Comparison of ENCODE assay signal across 1 cellular context in the genomic region with DNA sequence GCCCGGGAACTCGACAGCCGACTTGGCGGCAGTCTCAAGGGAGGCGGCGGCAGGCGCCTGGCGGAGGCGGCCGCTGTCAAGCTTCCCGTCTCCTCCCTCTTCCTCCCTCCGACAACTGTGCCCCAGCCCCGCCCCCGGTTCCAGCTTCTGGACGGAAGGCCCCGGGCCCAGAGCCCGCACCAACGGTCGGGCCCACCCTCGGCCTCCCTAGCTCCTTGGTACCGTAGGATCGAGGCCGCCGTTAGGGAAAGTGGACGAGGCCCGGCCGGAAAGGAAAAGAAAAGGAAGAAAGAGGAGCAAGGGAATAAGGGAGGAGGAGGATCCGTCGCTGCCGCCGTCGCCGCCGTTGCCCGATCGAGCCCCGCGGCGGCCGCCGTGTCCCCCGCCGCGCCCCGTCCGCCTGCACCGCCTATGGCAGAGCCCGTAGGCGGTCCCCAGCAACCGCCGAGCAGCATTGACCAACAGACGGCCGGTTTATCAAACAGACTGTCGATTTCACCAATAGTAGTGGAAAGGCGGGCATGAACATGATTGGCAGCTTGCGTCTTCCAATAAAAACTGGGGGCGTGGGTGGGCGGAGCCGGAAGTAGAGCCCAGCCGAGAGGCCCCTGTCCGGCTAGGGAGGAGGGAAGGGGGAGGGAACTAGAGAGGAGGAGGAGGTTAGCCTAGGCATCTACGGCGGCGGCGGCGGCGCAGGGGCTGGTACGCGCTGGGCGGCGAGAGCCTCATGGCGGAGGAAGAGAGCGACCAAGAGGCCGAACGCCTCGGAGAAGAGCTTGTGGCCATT.
TF ChIP-seq lines count a peak whose summit lies in the region.

A gene with protein sequence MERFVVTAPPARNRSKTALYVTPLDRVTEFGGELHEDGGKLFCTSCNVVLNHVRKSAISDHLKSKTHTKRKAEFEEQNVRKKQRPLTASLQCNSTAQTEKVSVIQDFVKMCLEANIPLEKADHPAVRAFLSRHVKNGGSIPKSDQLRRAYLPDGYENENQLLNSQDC (minus strand): TSS at position 413 of the 787 bp plus-strand sequence. CDS start 3,029 bp downstream, outside the sequence.
A gene (plus strand): TSS at position 663 of the 787 bp plus-strand sequence. CDS start 65 bp downstream, at position 728.

TF ChIP-seq in HepG2, 621 proteins besides CTCF, POLR2A, EP300 and RAD21 (continued from another document):
- TF ChIP-seq ZNF446 (CRISPR knock-in tag; IDR thresholded peaks at IDR 0.05) (no peak), ZNF598 (CRISPR knock-in tag; IDR thresholded peaks at IDR 0.05; ENCODE audit: borderline replicate concordance) (peak; percentile 12; the same call in 1 of the 2 replicates), FOXA1 (IDR thresholded peaks at IDR 0.05) (no peak), FOXA1 (CRISPR knock-in tag; IDR thresholded peaks at IDR 0.05) (no peak), ZNF724P (CRISPR knock-in tag; IDR thresholded peaks at IDR 0.05; ENCODE audit: borderline replicate concordance) (peak; percentile 63; the same call in 1 of the 2 replicates), ZNF816 (CRISPR knock-in tag; IDR thresholded peaks at IDR 0.05; ENCODE audit: borderline replicate concordance) (peak; percentile 72; the same call in 1 of the 2 replicates), NFE2L1 (CRISPR knock-in tag; IDR thresholded peaks at IDR 0.05; ENCODE audit: borderline replicate concordance) (no peak), SRSF1 (optimal IDR thresholded peaks at IDR 0.05; ENCODE audit: low read depth, low read length) (peak; percentile 70), RBM39 (IDR thresholded peaks at IDR 0.05; ENCODE audit: low read depth, low read length, poor library complexity, severe bottlenecking) (peak; percentile 91), SRSF9 (IDR thresholded peaks at IDR 0.05; ENCODE audit: borderline replicate concordance, insufficient read depth, low read depth, low read length, poor library complexity, severe bottlenecking) (no peak), CREB1 (IDR thresholded peaks at IDR 0.05) (peak; percentile 82), CREB1 (CRISPR knock-in tag; IDR thresholded peaks at IDR 0.05) (peak; percentile 91), RCOR2 (CRISPR knock-in tag; IDR thresholded peaks at IDR 0.05) (no peak), ZNF460 (CRISPR knock-in tag; IDR thresholded peaks at IDR 0.05; ENCODE audit: borderline replicate concordance) (no peak), MATR3 (CRISPR knock-in tag; IDR thresholded peaks at IDR 0.05) (no peak), ZFP1 (CRISPR knock-in tag; IDR thresholded peaks at IDR 0.05) (no peak), SMC3 (IDR thresholded peaks at IDR 0.05; ENCODE audit: low read length) (no peak), ZNF232 (CRISPR knock-in tag; IDR thresholded peaks at IDR 0.05; ENCODE audit: borderline replicate concordance) (no peak), ZNF430 (CRISPR knock-in tag; IDR thresholded peaks at IDR 0.05) (peak; percentile 71; the same call in 1 of the 2 replicates), ZNF468 (CRISPR knock-in tag; IDR thresholded peaks at IDR 0.05) (no peak), ZNF34 (CRISPR knock-in tag; IDR thresholded peaks at IDR 0.05; ENCODE audit: borderline replicate concordance) (no peak), CCAR2 (optimal IDR thresholded peaks at IDR 0.05; ENCODE audit: low read depth, low read length) (no peak), TGIF2 (CRISPR knock-in tag; IDR thresholded peaks at IDR 0.05) (peak; percentile 54), ZFP90 (CRISPR knock-in tag; IDR thresholded peaks at IDR 0.05; ENCODE audit: borderline replicate concordance) (peak; percentile 77; the same call in 1 of the 2 replicates), ZBTB3 (CRISPR knock-in tag; IDR thresholded peaks at IDR 0.05; ENCODE audit: borderline replicate concordance, low read depth) (0 out of 2 replicates have a peak, but pooled peaks have one; percentile 18), SNAPC2 (CRISPR knock-in tag; IDR thresholded peaks at IDR 0.05) (no peak), ZNF660 (CRISPR knock-in tag; IDR thresholded peaks at IDR 0.05; ENCODE audit: borderline replicate concordance, low read depth) (no peak), PCBP2 (optimal IDR thresholded peaks at IDR 0.05; ENCODE audit: low read depth, low read length, poor library complexity, severe bottlenecking) (peak; percentile 33), TAF15 (IDR thresholded peaks at IDR 0.05; ENCODE audit: low read depth, low read length, poor library complexity, severe bottlenecking) (peak; percentile 42), ASH2L (IDR thresholded peaks at IDR 0.05; ENCODE audit: insufficient read length, low read depth, low read length) (peak; percentile 76), ZNF605 (CRISPR knock-in tag; IDR thresholded peaks at IDR 0.05) (peak; percentile 46; the same call in 1 of the 2 replicates), RARG (CRISPR knock-in tag; IDR thresholded peaks at IDR 0.05; ENCODE audit: low read depth) (no peak), DR1 (CRISPR knock-in tag; IDR thresholded peaks at IDR 0.05) (no peak)
- TF ChIP-seq, protein P1, sequence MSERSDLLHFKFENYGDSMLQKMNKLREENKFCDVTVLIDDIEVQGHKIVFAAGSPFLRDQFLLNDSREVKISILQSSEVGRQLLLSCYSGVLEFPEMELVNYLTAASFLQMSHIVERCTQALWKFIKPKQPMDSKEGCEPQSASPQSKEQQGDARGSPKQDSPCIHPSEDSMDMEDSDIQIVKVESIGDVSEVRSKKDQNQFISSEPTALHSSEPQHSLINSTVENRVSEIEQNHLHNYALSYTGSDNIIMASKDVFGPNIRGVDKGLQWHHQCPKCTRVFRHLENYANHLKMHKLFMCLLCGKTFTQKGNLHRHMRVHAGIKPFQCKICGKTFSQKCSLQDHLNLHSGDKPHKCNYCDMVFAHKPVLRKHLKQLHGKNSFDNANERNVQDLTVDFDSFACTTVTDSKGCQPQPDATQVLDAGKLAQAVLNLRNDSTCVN (CRISPR knock-in tag; IDR thresholded peaks at IDR 0.05; ENCODE audit: borderline replicate concordance) = no peak
- TF ChIP-seq, protein P2, sequence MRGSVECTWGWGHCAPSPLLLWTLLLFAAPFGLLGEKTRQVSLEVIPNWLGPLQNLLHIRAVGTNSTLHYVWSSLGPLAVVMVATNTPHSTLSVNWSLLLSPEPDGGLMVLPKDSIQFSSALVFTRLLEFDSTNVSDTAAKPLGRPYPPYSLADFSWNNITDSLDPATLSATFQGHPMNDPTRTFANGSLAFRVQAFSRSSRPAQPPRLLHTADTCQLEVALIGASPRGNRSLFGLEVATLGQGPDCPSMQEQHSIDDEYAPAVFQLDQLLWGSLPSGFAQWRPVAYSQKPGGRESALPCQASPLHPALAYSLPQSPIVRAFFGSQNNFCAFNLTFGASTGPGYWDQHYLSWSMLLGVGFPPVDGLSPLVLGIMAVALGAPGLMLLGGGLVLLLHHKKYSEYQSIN (CRISPR knock-in tag; IDR thresholded peaks at IDR 0.05; ENCODE audit: borderline replicate concordance) = no peak
- TF ChIP-seq, protein P3, sequence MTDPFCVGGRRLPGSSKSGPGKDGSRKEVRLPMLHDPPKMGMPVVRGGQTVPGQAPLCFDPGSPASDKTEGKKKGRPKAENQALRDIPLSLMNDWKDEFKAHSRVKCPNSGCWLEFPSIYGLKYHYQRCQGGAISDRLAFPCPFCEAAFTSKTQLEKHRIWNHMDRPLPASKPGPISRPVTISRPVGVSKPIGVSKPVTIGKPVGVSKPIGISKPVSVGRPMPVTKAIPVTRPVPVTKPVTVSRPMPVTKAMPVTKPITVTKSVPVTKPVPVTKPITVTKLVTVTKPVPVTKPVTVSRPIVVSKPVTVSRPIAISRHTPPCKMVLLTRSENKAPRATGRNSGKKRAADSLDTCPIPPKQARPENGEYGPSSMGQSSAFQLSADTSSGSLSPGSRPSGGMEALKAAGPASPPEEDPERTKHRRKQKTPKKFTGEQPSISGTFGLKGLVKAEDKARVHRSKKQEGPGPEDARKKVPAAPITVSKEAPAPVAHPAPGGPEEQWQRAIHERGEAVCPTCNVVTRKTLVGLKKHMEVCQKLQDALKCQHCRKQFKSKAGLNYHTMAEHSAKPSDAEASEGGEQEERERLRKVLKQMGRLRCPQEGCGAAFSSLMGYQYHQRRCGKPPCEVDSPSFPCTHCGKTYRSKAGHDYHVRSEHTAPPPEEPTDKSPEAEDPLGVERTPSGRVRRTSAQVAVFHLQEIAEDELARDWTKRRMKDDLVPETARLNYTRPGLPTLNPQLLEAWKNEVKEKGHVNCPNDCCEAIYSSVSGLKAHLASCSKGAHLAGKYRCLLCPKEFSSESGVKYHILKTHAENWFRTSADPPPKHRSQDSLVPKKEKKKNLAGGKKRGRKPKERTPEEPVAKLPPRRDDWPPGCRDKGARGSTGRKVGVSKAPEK (CRISPR knock-in tag; IDR thresholded peaks at IDR 0.05; ENCODE audit: borderline replicate concordance) = no peak
- TF ChIP-seq, protein P4, sequence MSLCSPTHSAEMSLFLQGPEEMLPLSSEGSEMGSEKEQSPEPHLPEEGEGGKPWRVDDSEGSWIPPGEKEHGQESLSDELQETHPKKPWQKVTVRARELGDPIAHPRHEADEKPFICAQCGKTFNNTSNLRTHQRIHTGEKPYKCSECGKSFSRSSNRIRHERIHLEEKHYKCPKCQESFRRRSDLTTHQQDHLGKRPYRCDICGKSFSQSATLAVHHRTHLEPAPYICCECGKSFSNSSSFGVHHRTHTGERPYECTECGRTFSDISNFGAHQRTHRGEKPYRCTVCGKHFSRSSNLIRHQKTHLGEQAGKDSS (CRISPR knock-in tag; IDR thresholded peaks at IDR 0.05; ENCODE audit: borderline replicate concordance, low read depth) = no peak
- TF ChIP-seq, protein P5, sequence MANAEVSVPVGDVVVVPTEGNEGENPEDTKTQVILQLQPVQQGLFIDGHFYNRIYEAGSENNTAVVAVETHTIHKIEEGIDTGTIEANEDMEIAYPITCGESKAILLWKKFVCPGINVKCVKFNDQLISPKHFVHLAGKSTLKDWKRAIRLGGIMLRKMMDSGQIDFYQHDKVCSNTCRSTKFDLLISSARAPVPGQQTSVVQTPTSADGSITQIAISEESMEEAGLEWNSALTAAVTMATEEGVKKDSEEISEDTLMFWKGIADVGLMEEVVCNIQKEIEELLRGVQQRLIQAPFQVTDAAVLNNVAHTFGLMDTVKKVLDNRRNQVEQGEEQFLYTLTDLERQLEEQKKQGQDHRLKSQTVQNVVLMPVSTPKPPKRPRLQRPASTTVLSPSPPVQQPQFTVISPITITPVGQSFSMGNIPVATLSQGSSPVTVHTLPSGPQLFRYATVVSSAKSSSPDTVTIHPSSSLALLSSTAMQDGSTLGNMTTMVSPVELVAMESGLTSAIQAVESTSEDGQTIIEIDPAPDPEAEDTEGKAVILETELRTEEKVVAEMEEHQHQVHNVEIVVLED (CRISPR knock-in tag; IDR thresholded peaks at IDR 0.05; ENCODE audit: borderline replicate concordance) = peak; percentile 64; the same call in 1 of the 2 replicates
- TF ChIP-seq, protein P6, sequence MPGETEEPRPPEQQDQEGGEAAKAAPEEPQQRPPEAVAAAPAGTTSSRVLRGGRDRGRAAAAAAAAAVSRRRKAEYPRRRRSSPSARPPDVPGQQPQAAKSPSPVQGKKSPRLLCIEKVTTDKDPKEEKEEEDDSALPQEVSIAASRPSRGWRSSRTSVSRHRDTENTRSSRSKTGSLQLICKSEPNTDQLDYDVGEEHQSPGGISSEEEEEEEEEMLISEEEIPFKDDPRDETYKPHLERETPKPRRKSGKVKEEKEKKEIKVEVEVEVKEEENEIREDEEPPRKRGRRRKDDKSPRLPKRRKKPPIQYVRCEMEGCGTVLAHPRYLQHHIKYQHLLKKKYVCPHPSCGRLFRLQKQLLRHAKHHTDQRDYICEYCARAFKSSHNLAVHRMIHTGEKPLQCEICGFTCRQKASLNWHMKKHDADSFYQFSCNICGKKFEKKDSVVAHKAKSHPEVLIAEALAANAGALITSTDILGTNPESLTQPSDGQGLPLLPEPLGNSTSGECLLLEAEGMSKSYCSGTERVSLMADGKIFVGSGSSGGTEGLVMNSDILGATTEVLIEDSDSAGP (CRISPR knock-in tag; IDR thresholded peaks at IDR 0.05; ENCODE audit: borderline replicate concordance) = no peak; the same call in 1 of the 2 replicates
- TF ChIP-seq, protein P7, sequence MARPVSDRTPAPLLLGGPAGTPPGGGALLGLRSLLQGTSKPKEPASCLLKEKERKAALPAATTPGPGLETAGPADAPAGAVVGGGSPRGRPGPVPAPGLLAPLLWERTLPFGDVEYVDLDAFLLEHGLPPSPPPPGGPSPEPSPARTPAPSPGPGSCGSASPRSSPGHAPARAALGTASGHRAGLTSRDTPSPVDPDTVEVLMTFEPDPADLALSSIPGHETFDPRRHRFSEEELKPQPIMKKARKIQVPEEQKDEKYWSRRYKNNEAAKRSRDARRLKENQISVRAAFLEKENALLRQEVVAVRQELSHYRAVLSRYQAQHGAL (CRISPR knock-in tag; IDR thresholded peaks at IDR 0.05; ENCODE audit: not compliant biosample characterization) = no peak
- TF ChIP-seq, protein P8, sequence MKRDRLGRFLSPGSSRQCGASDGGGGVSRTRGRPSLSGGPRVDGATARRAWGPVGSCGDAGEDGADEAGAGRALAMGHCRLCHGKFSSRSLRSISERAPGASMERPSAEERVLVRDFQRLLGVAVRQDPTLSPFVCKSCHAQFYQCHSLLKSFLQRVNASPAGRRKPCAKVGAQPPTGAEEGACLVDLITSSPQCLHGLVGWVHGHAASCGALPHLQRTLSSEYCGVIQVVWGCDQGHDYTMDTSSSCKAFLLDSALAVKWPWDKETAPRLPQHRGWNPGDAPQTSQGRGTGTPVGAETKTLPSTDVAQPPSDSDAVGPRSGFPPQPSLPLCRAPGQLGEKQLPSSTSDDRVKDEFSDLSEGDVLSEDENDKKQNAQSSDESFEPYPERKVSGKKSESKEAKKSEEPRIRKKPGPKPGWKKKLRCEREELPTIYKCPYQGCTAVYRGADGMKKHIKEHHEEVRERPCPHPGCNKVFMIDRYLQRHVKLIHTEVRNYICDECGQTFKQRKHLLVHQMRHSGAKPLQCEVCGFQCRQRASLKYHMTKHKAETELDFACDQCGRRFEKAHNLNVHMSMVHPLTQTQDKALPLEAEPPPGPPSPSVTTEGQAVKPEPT (CRISPR knock-in tag; IDR thresholded peaks at IDR 0.05; ENCODE audit: low read depth) = no peak
